ENCODE assay signal across 1 cellular context in genomic region chr10:78924319-78925003, GRCh38.
TF ChIP-seq lines count a peak whose summit lies in the region.

No MANE protein-coding gene starts in this region.

TF ChIP-seq in GM23338, 12 proteins besides CTCF, POLR2A, EP300 and RAD21 (continued from another document):
- TF ChIP-seq ZNF462 (CRISPR knock-in tag; IDR thresholded peaks at IDR 0.05) (no peak), EZH2 (IDR thresholded peaks at IDR 0.05; ENCODE audit: low read depth, unreplicated experiment) (no peak), ZNF331 (CRISPR knock-in tag; IDR thresholded peaks at IDR 0.05; ENCODE audit: low read depth) (no peak), JUNB (IDR thresholded peaks at IDR 0.05; ENCODE audit: unreplicated experiment) (no peak), ZNF114 (CRISPR knock-in tag; IDR thresholded peaks at IDR 0.05) (no peak), NANOG (IDR thresholded peaks at IDR 0.05; ENCODE audit: borderline replicate concordance) (no peak), CREB1 (CRISPR knock-in tag; IDR thresholded peaks at IDR 0.05; ENCODE audit: low read depth) (no peak), ETS1 (IDR thresholded peaks at IDR 0.05) (no peak), POLR2AphosphoS5 (IDR thresholded peaks at IDR 0.05; ENCODE audit: low read depth) (no peak), STAT1 (IDR thresholded peaks at IDR 0.05; ENCODE audit: unreplicated experiment) (no peak)
TF ChIP-seq in GM23338: peak in this region for 0.
